ENCODE assay signal across 14 cellular contexts in genomic region chr2:49129034-49129433, GRCh38.
DNase-seq lines count a peak whose midpoint lies in the region; ATAC-seq, FAIRE-seq and TF ChIP-seq lines count a peak whose summit lies in the region.
"Had no signal": no experiment of that assay in that cellular context is flagged by ENCODE, and none has a peak within 500 bp of the region (broad histone marks: within the 10 kb centered on the region; RNA-seq: fewer than 3 reads in every experiment).

No MANE protein-coding gene starts in this region.

- ATAC-seq in GM19043 (IDR thresholded peaks at IDR 0.05; ENCODE audit: low read depth, unreplicated experiment) (peak; percentile 85), HG02610 (IDR thresholded peaks at IDR 0.05; ENCODE audit: unreplicated experiment) (peak; percentile 97), HG03439 (IDR thresholded peaks at IDR 0.05; ENCODE audit: unreplicated experiment) (peak; percentile 93)
- ATAC-seq: T-helper 17 cell had no signal

- no peak for DNase-seq in D721Med (ENCODE audit: insufficient read length, low spot score)
- no peak for DNase-seq in DMS153 (lab: John Stamatoyannopoulos, UW)
- no peak for DNase-seq in COR-L47 (lab: John Stamatoyannopoulos, UW)
- no peak for DNase-seq in NCI-H774 (lab: John Stamatoyannopoulos, UW)
- DNase-seq: activated CD4-positive, alpha-beta memory T cell treated with anti-CD3 and anti-CD28 coated beads, Interleukin-2, amount 10 ng/mL, durations not matched to agents 7 days and 5 days; activated naive CD4-positive, alpha-beta T cell treated with anti-CD3 and anti-CD28 coated beads for 36 hours; Calu3; mesenchymal stem cell; NCI-H2171; stimulated activated CD4-positive, alpha-beta T cell treated with anti-CD3 and anti-CD28 coated beads, Interleukin-4, amount 100 ng/mL, for 24 hours; T-helper 17 cell had no signal

- no peak for FAIRE-seq in D721Med (lab: Jason Lieb, UNC)

- TF ChIP-seq CTCF in D721Med (IDR thresholded peaks at IDR 0.05; ENCODE audit: insufficient read depth, missing control alignments): no peak
